Comparison of ENCODE assay signal across 29 cellular contexts in the genomic region with DNA sequence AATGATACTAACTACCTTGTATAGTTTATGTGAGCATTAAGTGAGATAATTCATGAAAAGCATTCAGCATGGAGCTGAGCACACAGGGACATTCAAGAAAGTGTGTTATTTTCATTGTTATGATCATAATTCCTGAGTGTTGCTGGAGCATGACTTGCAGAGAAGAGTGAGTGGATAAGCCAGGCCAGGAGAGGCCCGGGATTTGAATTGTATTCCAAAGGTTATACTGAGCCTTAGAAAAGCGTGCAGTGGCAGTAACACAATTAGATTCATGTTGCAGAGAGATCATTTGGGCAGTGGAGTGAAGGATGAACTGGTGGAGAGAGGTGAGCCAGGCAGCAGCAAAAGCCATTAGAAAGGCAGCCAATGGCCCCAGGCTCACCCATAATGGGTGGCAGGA.
"Had no signal": no experiment of that assay in that cellular context is flagged by ENCODE, and none has a peak within 500 bp of the region (broad histone marks: within the 10 kb centered on the region; RNA-seq: fewer than 3 reads in every experiment).

No MANE protein-coding gene starts in this region.

- H3K36me3 Mint-ChIP-seq: activated CD8-positive, alpha-beta memory T cell treated with anti-CD3 and anti-CD28 coated beads, Interleukin-2, amount 10 ng/mL, durations not matched to agents 7 days and 5 days; activated naive CD4-positive, alpha-beta T cell treated with anti-CD3 and anti-CD28 coated beads, Interleukin-2, amount 50 U/mL, for 72 hours had no signal

- H3K4me1 Mint-ChIP-seq: activated B cell treated with CpG ODN at 0.5 μM for 24 hours; activated CD8-positive, alpha-beta memory T cell treated with anti-CD3 and anti-CD28 coated beads, Interleukin-2, amount 10 ng/mL, durations not matched to agents 7 days and 5 days had no signal

- H3K36me3 ChIP-seq: tibial nerve had no signal

- H2AFZ ChIP-seq: parathyroid adenoma had no signal

- H3K4me3 ChIP-seq: psoas muscle, tibial nerve had no signal

- DNase-seq: activated B cell treated with CpG ODN at 0.5 μM for 24 hours; activated CD4-positive, alpha-beta T cell treated with anti-CD3 and anti-CD28 coated beads, Interleukin-2, amount 50 U/mL, for 1 hour; activated CD8-positive, alpha-beta memory T cell treated with anti-CD3 and anti-CD28 coated beads, Interleukin-2, amount 10 ng/mL, durations not matched to agents 7 days and 5 days; activated CD8-positive, alpha-beta T cell treated with anti-CD3 and anti-CD28 coated beads, Interleukin-2, amount 10 ng/mL, durations not matched to agents 7 days and 5 days; activated naive CD4-positive, alpha-beta T cell; activated T-cell treated with anti-CD3 and anti-CD28 coated beads for 4 hours; activated T-cell treated with anti-CD3 and anti-CD28 coated beads, Interleukin-2, amount 50 U/mL, for 72 hours; aorta; cortex of kidney; effector memory CD8-positive, alpha-beta T cell; foreskin keratinocyte; islet precursor cell; left colon; midbrain; naive thymus-derived CD4-positive, alpha-beta T cell; occipital lobe; psoas muscle; right cardiac atrium; stimulated activated CD4-positive, alpha-beta T cell treated with anti-CD3 and anti-CD28 coated beads, Interleukin-2, amount 100 ng/mL, for 48 hours; stimulated activated naive CD4-positive, alpha-beta T cell treated with Interleukin-2 at 50 U/mL for 16 hours; T-helper 1 cell had no signal

- H3K9me3 ChIP-seq: psoas muscle had no signal

- H3K9me3 Mint-ChIP-seq: activated naive CD4-positive, alpha-beta T cell treated with anti-CD3 and anti-CD28 coated beads, Interleukin-2, amount 50 U/mL, for 72 hours; effector memory CD8-positive, alpha-beta T cell; T-helper 2 cell treated with Interferon-gamma antibody and Interleukin-4, amounts not matched to agents 5 μg/mL and 100 μg/mL, for 36 hours had no signal

- H3K4me1 ChIP-seq: foreskin keratinocyte, parathyroid adenoma, psoas muscle, tibial nerve had no signal

- ATAC-seq: activated CD8-positive, alpha-beta memory T cell treated with anti-CD3 and anti-CD28 coated beads, Interleukin-2, amount 10 ng/mL, durations not matched to agents 7 days and 5 days; activated CD8-positive, alpha-beta T cell treated with anti-CD3 and anti-CD28 coated beads, Interleukin-2, amount 10 ng/mL, durations not matched to agents 7 days and 5 days; activated naive CD4-positive, alpha-beta T cell treated with anti-CD3 and anti-CD28 coated beads, Interleukin-2, amount 50 U/mL, for 72 hours; activated T-cell treated with anti-CD3 and anti-CD28 coated beads, Interleukin-2, amount 50 U/mL, for 72 hours; effector memory CD8-positive, alpha-beta T cell; esophagus mucosa; foreskin keratinocyte; left colon; naive thymus-derived CD4-positive, alpha-beta T cell; psoas muscle; right cardiac atrium had no signal

- H3K27me3 ChIP-seq: tibial nerve had no signal

- FAIRE-seq: endothelial cell of umbilical vein had no signal

- H3K4me3 Mint-ChIP-seq: activated B cell treated with CpG ODN at 0.5 μM for 24 hours; activated CD8-positive, alpha-beta memory T cell treated with anti-CD3 and anti-CD28 coated beads, Interleukin-2, amount 10 ng/mL, durations not matched to agents 7 days and 5 days; activated CD8-positive, alpha-beta T cell treated with anti-CD3 and anti-CD28 coated beads, Interleukin-2, amount 10 ng/mL, durations not matched to agents 7 days and 5 days; activated T-cell treated with anti-CD3 and anti-CD28 coated beads, Interleukin-2, amount 50 U/mL, for 72 hours; brain; effector memory CD8-positive, alpha-beta T cell; naive thymus-derived CD4-positive, alpha-beta T cell; neural crest cell; T-helper 2 cell treated with Interferon-gamma antibody and Interleukin-4, amounts not matched to agents 5 μg/mL and 100 μg/mL, for 36 hours had no signal

- H3K9ac ChIP-seq: parathyroid adenoma had no signal

- H3K27ac Mint-ChIP-seq: activated B cell treated with CpG ODN at 0.5 μM for 24 hours; activated CD8-positive, alpha-beta memory T cell treated with anti-CD3 and anti-CD28 coated beads, Interleukin-2, amount 10 ng/mL, durations not matched to agents 7 days and 5 days; activated CD8-positive, alpha-beta T cell treated with anti-CD3 and anti-CD28 coated beads, Interleukin-2, amount 10 ng/mL, durations not matched to agents 7 days and 5 days; activated naive CD4-positive, alpha-beta T cell treated with anti-CD3 and anti-CD28 coated beads, Interleukin-2, amount 50 U/mL, for 72 hours; activated T-cell treated with anti-CD3 and anti-CD28 coated beads, Interleukin-2, amount 50 U/mL, for 72 hours; brain; effector memory CD8-positive, alpha-beta T cell; naive thymus-derived CD4-positive, alpha-beta T cell; T-helper 2 cell treated with Interferon-gamma antibody and Interleukin-4, amounts not matched to agents 5 μg/mL and 100 μg/mL, for 36 hours had no signal

- H3K27ac ChIP-seq: foreskin keratinocyte, parathyroid adenoma, psoas muscle, tibial nerve had no signal

- H3K79me2 ChIP-seq: parathyroid adenoma had no signal
